Comparison of ENCODE assay signal across 15 cellular contexts in genomic region chr13:41402695-41403511, GRCh38. TPM values are rescaled to one million over a fixed set of nuclear protein-coding genes. Genes with fewer than 3 reads are reported as not detected.
A peak's percentile ranks its signal among the peaks of the same experiment; 100 is the strongest.
DNase-seq lines count a peak whose midpoint lies in the region; ATAC-seq and TF ChIP-seq lines count a peak whose summit lies in the region.
"Had no signal": no experiment of that assay in that cellular context is flagged by ENCODE, and none has a peak within 500 bp of the region (broad histone marks: within the 10 kb centered on the region; RNA-seq: fewer than 3 reads in every experiment).

No MANE protein-coding gene starts in this region.

- BruUV-seq in MCF 10A (replicated peaks; lab: Mats Ljungman, UMichigan) = no TSS peak

- H3K27me3 ChIP-seq in breast epithelium (no peaks in the 10 kb centered on the region), left lung (no peaks in the 10 kb centered on the region)
- H3K27me3 ChIP-seq in effector memory CD4-positive, alpha-beta T cell (replicated peaks; ENCODE audit: control insufficient read depth, insufficient read depth, low read length, poor library complexity, severe bottlenecking) = no peaks in the 10 kb centered on the region
- H3K27me3 ChIP-seq: right atrium auricular region, tibial artery had no signal

- POLR2A ChIA-PET in MCF 10A (lab: Yijun Ruan, JAX) = interaction anchor here (0.5 to 0.7 kb wide), 2 partner anchors 16 to 249 kb away, joined by 3 to 4 read pairs; no protein-coding TSS in a partner anchor
- POLR2A ChIA-PET in activated CD8-positive, alpha-beta T cell treated with anti-CD3 and anti-CD28 coated beads, Interleukin-2, amount 10 ng/mL, durations not matched to agents 7 days and 5 days (lab: Charles Lee) = no interaction called here

- no peaks in the 10 kb centered on the region for H3K4me1 Mint-ChIP-seq in MCF 10A (ENCODE audit: insufficient read depth, unreplicated experiment)
- no peaks in the 10 kb centered on the region for H3K4me1 Mint-ChIP-seq in activated CD8-positive, alpha-beta T cell treated with anti-CD3 and anti-CD28 coated beads, Interleukin-2, amount 10 ng/mL, durations not matched to agents 7 days and 5 days (ENCODE audit: low read depth)
- H3K4me1 Mint-ChIP-seq: activated CD4-positive, alpha-beta T cell treated with anti-CD3 and anti-CD28 coated beads, Interleukin-2, amount 10 ng/mL, durations not matched to agents 7 days and 5 days had no signal

- H3K9me3 ChIP-seq in breast epithelium (no peaks in the 10 kb centered on the region), left lung (no peaks in the 10 kb centered on the region)
- no peaks in the 10 kb centered on the region for H3K9me3 ChIP-seq in effector memory CD4-positive, alpha-beta T cell (ENCODE audit: control insufficient read depth, low read length)
- H3K9me3 ChIP-seq: right atrium auricular region, tibial artery had no signal

- TF ChIP-seq CTCF in MCF 10A (IDR thresholded peaks at IDR 0.05; ENCODE audit: unreplicated experiment) (no peak), breast epithelium (IDR thresholded peaks at IDR 0.05) (no peak), left lung (IDR thresholded peaks at IDR 0.05) (no peak)

- no peak overlapping the region for H3K4me3 Mint-ChIP-seq in MCF 10A (ENCODE audit: unreplicated experiment)
- H3K4me3 Mint-ChIP-seq in activated CD8-positive, alpha-beta T cell treated with anti-CD3 and anti-CD28 coated beads, Interleukin-2, amount 10 ng/mL, durations not matched to agents 7 days and 5 days = no peak overlapping the region
- H3K4me3 Mint-ChIP-seq: activated CD4-positive, alpha-beta T cell treated with anti-CD3 and anti-CD28 coated beads, Interleukin-2, amount 10 ng/mL, durations not matched to agents 7 days and 5 days; dendritic cell treated with granulocyte-macrophage colony-stimulating factor and Interleukin-4, amounts not matched to agents 40 ng/mL and 50 ng/mL, for 4 days had no signal

- H3K4me1 ChIP-seq in breast epithelium (no peaks in the 10 kb centered on the region), left lung (no peaks in the 10 kb centered on the region)
- H3K4me1 ChIP-seq in effector memory CD4-positive, alpha-beta T cell (ENCODE audit: control insufficient read depth, insufficient read depth, low read length, poor library complexity, severe bottlenecking) = no peaks in the 10 kb centered on the region
- H3K4me1 ChIP-seq: right atrium auricular region, tibial artery had no signal

- DNase-seq in MCF 10A (ENCODE audit: unreplicated experiment) = no peak
- DNase-seq in breast epithelium (ENCODE audit: low spot score in 2 of 2) = no peak
- peak; percentile 27 for DNase-seq in activated CD8-positive, alpha-beta T cell treated with anti-CD3 and anti-CD28 coated beads, Interleukin-2, amount 10 ng/mL, durations not matched to agents 7 days and 5 days
- DNase-seq in left lung = no peak
- no peak for DNase-seq in effector memory CD4-positive, alpha-beta T cell
- DNase-seq in NCI-H187 treated with DMSO at 0.1 percent for 48 hours (lab: John Stamatoyannopoulos, UW) = no peak
- no peak for DNase-seq in EL
- DNase-seq: activated CD4-positive, alpha-beta T cell treated with anti-CD3 and anti-CD28 coated beads, Interleukin-2, amount 10 ng/mL, durations not matched to agents 7 days and 5 days; activated naive CD4-positive, alpha-beta T cell treated with Interleukin-2 at 50 U/mL for 16 hours; head of caudate nucleus; NCI-H2081; tibial artery had no signal

- peak overlapping the region; percentile 31 for H3K27ac Mint-ChIP-seq in MCF 10A (ENCODE audit: low read depth, unreplicated experiment)
- no peak overlapping the region for H3K27ac Mint-ChIP-seq in activated CD8-positive, alpha-beta T cell treated with anti-CD3 and anti-CD28 coated beads, Interleukin-2, amount 10 ng/mL, durations not matched to agents 7 days and 5 days
- H3K27ac Mint-ChIP-seq: activated CD4-positive, alpha-beta T cell treated with anti-CD3 and anti-CD28 coated beads, Interleukin-2, amount 10 ng/mL, durations not matched to agents 7 days and 5 days; dendritic cell treated with granulocyte-macrophage colony-stimulating factor and Interleukin-4, amounts not matched to agents 40 ng/mL and 50 ng/mL, for 4 days had no signal

- peak; percentile 40 for ATAC-seq in activated CD8-positive, alpha-beta T cell treated with anti-CD3 and anti-CD28 coated beads, Interleukin-2, amount 10 ng/mL, durations not matched to agents 7 days and 5 days
- peak; percentile 31 for ATAC-seq in left lung
- ATAC-seq in GM21381 (IDR thresholded peaks at IDR 0.05; ENCODE audit: unreplicated experiment) = no peak

- no peak overlapping the region for H3K27ac ChIP-seq in breast epithelium
- H3K27ac ChIP-seq in left lung = no peak overlapping the region
- H3K27ac ChIP-seq in effector memory CD4-positive, alpha-beta T cell (ENCODE audit: insufficient read depth, low read length, poor library complexity, severe bottlenecking) = no peak overlapping the region
- H3K27ac ChIP-seq: right atrium auricular region, tibial artery had no signal

- H3K36me3 ChIP-seq in breast epithelium (no peaks in the 10 kb centered on the region), left lung (no peaks in the 10 kb centered on the region)
- no peaks in the 10 kb centered on the region for H3K36me3 ChIP-seq in effector memory CD4-positive, alpha-beta T cell (ENCODE audit: control insufficient read depth, insufficient read depth, low read length)
- H3K36me3 ChIP-seq: right atrium auricular region, tibial artery had no signal

- H3K9me3 Mint-ChIP-seq in MCF 10A (ENCODE audit: unreplicated experiment) = no peaks in the 10 kb centered on the region
- H3K9me3 Mint-ChIP-seq in activated CD8-positive, alpha-beta T cell treated with anti-CD3 and anti-CD28 coated beads, Interleukin-2, amount 10 ng/mL, durations not matched to agents 7 days and 5 days (ENCODE audit: insufficient read depth) = no peaks in the 10 kb centered on the region
- H3K9me3 Mint-ChIP-seq: activated CD4-positive, alpha-beta T cell treated with anti-CD3 and anti-CD28 coated beads, Interleukin-2, amount 10 ng/mL, durations not matched to agents 7 days and 5 days; dendritic cell treated with granulocyte-macrophage colony-stimulating factor and Interleukin-4, amounts not matched to agents 40 ng/mL and 50 ng/mL, for 4 days had no signal

- no peak overlapping the region for H3K4me3 ChIP-seq in breast epithelium
- no peak overlapping the region for H3K4me3 ChIP-seq in left lung
- H3K4me3 ChIP-seq in effector memory CD4-positive, alpha-beta T cell (ENCODE audit: insufficient read depth, low read depth, low read length, poor library complexity, severe bottlenecking) = no peak overlapping the region
- H3K4me3 ChIP-seq: right atrium auricular region, tibial artery had no signal

- CTCF ChIA-PET in MCF 10A (lab: Yijun Ruan, JAX) = interaction anchor here (0.6 to 1.0 kb wide), 3 partner anchors 18 to 304 kb away, joined by 3 read pairs; no protein-coding TSS in a partner anchor
- CTCF ChIA-PET in activated CD8-positive, alpha-beta T cell treated with anti-CD3 and anti-CD28 coated beads, Interleukin-2, amount 10 ng/mL, durations not matched to agents 7 days and 5 days (lab: Charles Lee) = interaction anchor here (1.0 kb wide), 1 partner anchor 250 kb away, joined by 5 read pairs; no protein-coding TSS in a partner anchor

- H3K36me3 Mint-ChIP-seq in MCF 10A (ENCODE audit: insufficient read depth, unreplicated experiment) = no peaks in the 10 kb centered on the region
- H3K36me3 Mint-ChIP-seq in activated CD8-positive, alpha-beta T cell treated with anti-CD3 and anti-CD28 coated beads, Interleukin-2, amount 10 ng/mL, durations not matched to agents 7 days and 5 days (ENCODE audit: low read depth) = no peaks in the 10 kb centered on the region

- TF ChIP-seq POLR2A in breast epithelium (IDR thresholded peaks at IDR 0.05) = no peak

- no peaks in the 10 kb centered on the region for H3K27me3 Mint-ChIP-seq in MCF 10A (ENCODE audit: insufficient read depth, unreplicated experiment)
- no peaks in the 10 kb centered on the region for H3K27me3 Mint-ChIP-seq in activated CD8-positive, alpha-beta T cell treated with anti-CD3 and anti-CD28 coated beads, Interleukin-2, amount 10 ng/mL, durations not matched to agents 7 days and 5 days (ENCODE audit: low read depth)
- H3K27me3 Mint-ChIP-seq: activated CD4-positive, alpha-beta T cell treated with anti-CD3 and anti-CD28 coated beads, Interleukin-2, amount 10 ng/mL, durations not matched to agents 7 days and 5 days; dendritic cell treated with granulocyte-macrophage colony-stimulating factor and Interleukin-4, amounts not matched to agents 40 ng/mL and 50 ng/mL, for 4 days had no signal

- intact Hi-C loops in MCF 10A (cut with micrococcal nuclease) (no loop called here), breast epithelium (cut with DNase I; ENCODE audit: low total_unique reads) (no loop called here), left lung (cut with DNase I) (no loop called here)

RNA-seq across cellular contexts. Expression of gene RGCC, which starts 54.4 kb away (rescaled TPM):
- total RNA-seq in MCF 10A (2022) (2.9 and 3.7 TPM in 2 replicates), breast epithelium (100 to 1,000 TPM in 1 of 3 donors, 10 to 100 TPM in 2; 91.8 to 112 (median 95.7) TPM), left lung (100 to 1,000 TPM; 173 to 196 TPM)
- total RNA-seq in activated CD8-positive, alpha-beta T cell treated with anti-CD3 and anti-CD28 coated beads, Interleukin-2, amount 10 ng/mL, durations not matched to agents 7 days and 5 days = 10 to 100 TPM; 23.8 to 23.9 TPM
